In genomic region chr2:96800762-96801463, GRCh38 we compare ENCODE assay signal across 1 cellular context.
TF ChIP-seq lines count a peak whose summit lies in the region.

No MANE protein-coding gene starts in this region.

TF ChIP-seq in HepG2, 621 proteins besides CTCF, POLR2A, EP300 and RAD21 (continued from another document):
- TF ChIP-seq KIAA2018 (CRISPR knock-in tag; IDR thresholded peaks at IDR 0.05; ENCODE audit: borderline replicate concordance) (no peak), TFDP2 (CRISPR knock-in tag; IDR thresholded peaks at IDR 0.05) (no peak), AGO1 (IDR thresholded peaks at IDR 0.05; ENCODE audit: low read depth, low read length, poor library complexity, severe bottlenecking) (no peak), ZNF572 (CRISPR knock-in tag; IDR thresholded peaks at IDR 0.05) (no peak), ZNF512 (CRISPR knock-in tag; IDR thresholded peaks at IDR 0.05) (no peak), MAX (IDR thresholded peaks at IDR 0.05) (peak; percentile 73), SAP130 (CRISPR knock-in tag; IDR thresholded peaks at IDR 0.05; ENCODE audit: low read depth) (peak; percentile 54; the same call in 1 of the 2 replicates), ATF1 (CRISPR knock-in tag; IDR thresholded peaks at IDR 0.05) (no peak), MIER2 (CRISPR knock-in tag; IDR thresholded peaks at IDR 0.05) (no peak), SOX13 (IDR thresholded peaks at IDR 0.05) (no peak), SOX13 (CRISPR knock-in tag; conservative IDR thresholded peaks at IDR 0.05 in 1 of 2, IDR thresholded peaks at IDR 0.05 in 1 of 2) (peak in 1 of 2 experiments; percentile 6; a peak in 1 of 4 replicates), ZSCAN30 (CRISPR knock-in tag; IDR thresholded peaks at IDR 0.05) (no peak), ELF4 (CRISPR knock-in tag; IDR thresholded peaks at IDR 0.05; ENCODE audit: borderline replicate concordance) (no peak), EEA1 (CRISPR knock-in tag; IDR thresholded peaks at IDR 0.05; ENCODE audit: borderline replicate concordance) (no peak), AHR (CRISPR knock-in tag; IDR thresholded peaks at IDR 0.05) (no peak), ZSCAN12 (CRISPR knock-in tag; IDR thresholded peaks at IDR 0.05) (no peak), ATF2 (CRISPR knock-in tag; IDR thresholded peaks at IDR 0.05) (peak; percentile 55; the same call in 1 of the 2 replicates), HNRNPH1 (optimal IDR thresholded peaks at IDR 0.05; ENCODE audit: low read depth, low read length) (no peak), ZNF7 (CRISPR knock-in tag; IDR thresholded peaks at IDR 0.05) (no peak), RXRA (CRISPR knock-in tag; IDR thresholded peaks at IDR 0.05) (0 out of 2 replicates have a peak, but pooled peaks have one; percentile 27), ZSCAN5A (CRISPR knock-in tag; IDR thresholded peaks at IDR 0.05; ENCODE audit: borderline replicate concordance) (no peak), ZSCAN21 (CRISPR knock-in tag; IDR thresholded peaks at IDR 0.05; ENCODE audit: borderline replicate concordance) (no peak; the same call in 1 of the 2 replicates), ATM (IDR thresholded peaks at IDR 0.05; ENCODE audit: borderline replicate concordance) (no peak), EED (CRISPR knock-in tag; IDR thresholded peaks at IDR 0.05) (peak; percentile 53; the same call in 1 of the 2 replicates), REL (CRISPR knock-in tag; conservative IDR thresholded peaks at IDR 0.05) (no peak)
